1 cellular context compared by ENCODE assay signal in the genomic region with DNA sequence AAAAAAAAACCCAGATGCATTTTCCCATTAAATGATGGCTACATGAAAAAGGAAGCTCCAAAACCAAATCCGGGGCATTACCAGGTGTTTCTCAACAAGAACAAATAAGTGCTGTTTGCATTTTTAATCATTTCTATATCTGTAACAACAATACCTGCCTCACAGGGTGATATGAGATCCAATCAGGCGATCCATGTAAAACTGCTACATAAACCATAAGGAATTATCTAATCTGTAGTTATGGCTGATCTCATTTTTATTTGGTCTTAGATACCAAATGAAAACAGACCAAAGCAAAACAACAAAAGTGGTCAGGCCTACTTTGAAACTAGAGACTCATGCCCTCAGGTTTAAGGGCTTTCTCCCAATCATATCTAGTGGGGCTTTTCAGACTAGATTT.
TF ChIP-seq lines count a peak whose summit lies in the region.

No MANE protein-coding gene starts in this region.

TF ChIP-seq in A549, 52 proteins besides CTCF, POLR2A, EP300 and RAD21 (continued from another document):
- TF ChIP-seq, protein P1, sequence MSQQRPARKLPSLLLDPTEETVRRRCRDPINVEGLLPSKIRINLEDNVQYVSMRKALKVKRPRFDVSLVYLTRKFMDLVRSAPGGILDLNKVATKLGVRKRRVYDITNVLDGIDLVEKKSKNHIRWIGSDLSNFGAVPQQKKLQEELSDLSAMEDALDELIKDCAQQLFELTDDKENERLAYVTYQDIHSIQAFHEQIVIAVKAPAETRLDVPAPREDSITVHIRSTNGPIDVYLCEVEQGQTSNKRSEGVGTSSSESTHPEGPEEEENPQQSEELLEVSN (IDR thresholded peaks at IDR 0.05; ENCODE audit: borderline replicate concordance, low read depth) = no peak
- TF ChIP-seq CBX8 (IDR thresholded peaks at IDR 0.05) (no peak), RNF2 (IDR thresholded peaks at IDR 0.05; ENCODE audit: borderline replicate concordance, low read depth) (no peak), ESRRA (IDR thresholded peaks at IDR 0.05; ENCODE audit: borderline replicate concordance, low read length) (no peak), SMC3 (IDR thresholded peaks at IDR 0.05) (no peak), HEYL (CRISPR knock-in tag; IDR thresholded peaks at IDR 0.05) (no peak), EHMT2 (IDR thresholded peaks at IDR 0.05; ENCODE audit: low read depth) (no peak), CHD4 (IDR thresholded peaks at IDR 0.05; ENCODE audit: borderline replicate concordance) (no peak), KDM1A (IDR thresholded peaks at IDR 0.05; ENCODE audit: low read depth) (no peak), MYC (IDR thresholded peaks at IDR 0.05; ENCODE audit: borderline replicate concordance, low read length) (no peak), NFE2L2 (conservative IDR thresholded peaks at IDR 0.05; ENCODE audit: low read length) (no peak), RCOR1 (IDR thresholded peaks at IDR 0.05; ENCODE audit: low read depth, low read length) (no peak), ZFP36 (IDR thresholded peaks at IDR 0.05; ENCODE audit: borderline replicate concordance, partially characterized antibody) (no peak), MAFK (IDR thresholded peaks at IDR 0.05; ENCODE audit: partially characterized antibody) (no peak), NR3C1 (IDR thresholded peaks at IDR 0.05) (no peak), POLR2AphosphoS2 (conservative IDR thresholded peaks at IDR 0.05; ENCODE audit: low read length) (no peak)
